Comparison of ENCODE assay signal across 22 cellular contexts in the genomic region with DNA sequence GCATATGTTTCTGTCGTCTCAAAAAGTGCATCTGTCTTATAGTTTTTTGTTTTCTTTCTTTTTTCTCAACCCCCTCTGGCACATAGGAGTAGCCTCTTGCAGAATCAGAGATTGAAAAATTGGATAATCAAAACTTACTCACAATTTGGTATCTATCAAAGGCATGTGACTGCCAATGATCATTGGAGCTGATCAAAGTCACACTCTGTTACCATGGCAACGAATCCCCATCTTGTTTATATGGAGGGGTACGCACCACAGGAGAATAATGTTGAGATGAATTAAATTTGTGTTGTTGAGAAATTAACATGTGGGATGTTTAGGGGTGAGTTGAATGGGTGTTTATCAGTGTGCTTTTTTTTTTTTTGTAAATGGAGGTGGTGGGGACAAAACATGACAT.
DNase-seq lines count a peak whose midpoint lies in the region; ATAC-seq, FAIRE-seq and TF ChIP-seq lines count a peak whose summit lies in the region.
"Had no signal": no experiment of that assay in that cellular context is flagged by ENCODE, and none has a peak within 500 bp of the region (broad histone marks: within the 10 kb centered on the region; RNA-seq: fewer than 3 reads in every experiment).

No MANE protein-coding gene starts in this region.

- no peaks in the 10 kb centered on the region for H3K27me3 Mint-ChIP-seq in GM23338 (ENCODE audit: insufficient read depth, low read depth, poor library complexity)
- no peaks in the 10 kb centered on the region for H3K27me3 Mint-ChIP-seq in dendritic cell treated with granulocyte-macrophage colony-stimulating factor and Interleukin-4, amounts not matched to agents 40 ng/mL and 50 ng/mL, for 4 days
- H3K27me3 Mint-ChIP-seq: CD4-positive, alpha-beta memory T cell; CD4-positive, CD25-positive, alpha-beta regulatory T cell had no signal

- H4K20me1 ChIP-seq in HepG2 (ENCODE audit: insufficient read depth, low read length) (no peaks in the 10 kb centered on the region), GM23338 (replicated peaks; ENCODE audit: insufficient read depth) (no peaks in the 10 kb centered on the region)
- H4K20me1 ChIP-seq: BLaER1 treated with 17β-estradiol and CSF1 and Interleukin-3, amounts not matched to agents 10 nM and 100 nM had no signal

- in situ Hi-C loops in HepG2 (cut with HindIII; ENCODE audit: extremely low pct_ligation_motif_present, low pct_unique_long_range_greater_than_20kb): no loop called here

- no peaks in the 10 kb centered on the region for H3K36me3 ChIP-seq in HepG2 (replicated peaks in 1 of 2; ENCODE audit: control insufficient read depth in 1 of 2, insufficient read depth in 2 of 2, low read length in 2 of 2)
- no peaks in the 10 kb centered on the region for H3K36me3 ChIP-seq in right lobe of liver
- no peaks in the 10 kb centered on the region for H3K36me3 ChIP-seq in GM23338 (ENCODE audit: insufficient read depth)
- H3K36me3 ChIP-seq: BLaER1 treated with 17β-estradiol and CSF1 and Interleukin-3, amounts not matched to agents 10 nM and 100 nM had no signal

- CTCF ChIA-PET in HepG2 (lab: Yijun Ruan, JAX; ENCODE audit: low intra/inter-chr PET ratio, low total read pairs): no interaction called here

- ATAC-seq in HepG2 (no peak), right lobe of liver (no peak), GM23338 (no peak)
- ATAC-seq: A549 had no signal

- H3K4me1 Mint-ChIP-seq in GM23338: peaks cover 10% of the 10 kb centered on the region
- peaks cover 31% of the 10 kb centered on the region for H3K4me1 Mint-ChIP-seq in dendritic cell treated with granulocyte-macrophage colony-stimulating factor and Interleukin-4, amounts not matched to agents 40 ng/mL and 50 ng/mL, for 4 days (ENCODE audit: low read depth)
- H3K4me1 Mint-ChIP-seq: B cell; CD4-positive, alpha-beta memory T cell; CD4-positive, CD25-positive, alpha-beta regulatory T cell; CD8-positive, alpha-beta memory T cell had no signal

- H3K4me3 Mint-ChIP-seq in GM23338: no peak overlapping the region
- peak overlapping the region; percentile 1 for H3K4me3 Mint-ChIP-seq in dendritic cell treated with granulocyte-macrophage colony-stimulating factor and Interleukin-4, amounts not matched to agents 40 ng/mL and 50 ng/mL, for 4 days
- H3K4me3 Mint-ChIP-seq: B cell; CD4-positive, alpha-beta memory T cell; CD4-positive, CD25-positive, alpha-beta regulatory T cell; CD8-positive, alpha-beta memory T cell had no signal

- no peaks in the 10 kb centered on the region for H3K9me3 Mint-ChIP-seq in GM23338
- peaks cover 30% of the 10 kb centered on the region for H3K9me3 Mint-ChIP-seq in dendritic cell treated with granulocyte-macrophage colony-stimulating factor and Interleukin-4, amounts not matched to agents 40 ng/mL and 50 ng/mL, for 4 days

- H3K36me3 Mint-ChIP-seq in GM23338 (ENCODE audit: low read depth): no peaks in the 10 kb centered on the region
- peaks cover 22% of the 10 kb centered on the region for H3K36me3 Mint-ChIP-seq in dendritic cell treated with granulocyte-macrophage colony-stimulating factor and Interleukin-4, amounts not matched to agents 40 ng/mL and 50 ng/mL, for 4 days (ENCODE audit: low read depth)
- H3K36me3 Mint-ChIP-seq: CD4-positive, alpha-beta memory T cell; CD4-positive, CD25-positive, alpha-beta regulatory T cell; CD8-positive, alpha-beta memory T cell had no signal

- TF ChIP-seq POLR2A in HepG2 (IDR thresholded peaks at IDR 0.05; ENCODE audit: insufficient read depth in 1 of 2, low read depth in 2 of 2, low read length in 2 of 2) (no peak), right lobe of liver (IDR thresholded peaks at IDR 0.05) (no peak)

- H3K9me2 ChIP-seq in GM23338 (ENCODE audit: insufficient read depth): no peaks in the 10 kb centered on the region

- TF ChIP-seq CTCF in HepG2 (CRISPR knock-in tag; IDR thresholded peaks at IDR 0.05) (no peak), right lobe of liver (IDR thresholded peaks at IDR 0.05) (no peak), GM23338 (conservative IDR thresholded peaks at IDR 0.05; ENCODE audit: low read depth in 2 of 2) (no peak), GM10266 (IDR thresholded peaks at IDR 0.05; ENCODE audit: control insufficient read depth, insufficient read depth, low read depth, missing control alignments) (no peak)

- POLR2A ChIA-PET in HepG2 (lab: Yijun Ruan, JAX): no interaction called here

- BruUV-seq in HepG2 (replicated peaks; lab: Mats Ljungman, UMichigan): no TSS peak

- no peak overlapping the region for H3K27ac ChIP-seq in HepG2 (ENCODE audit: extremely low read length, insufficient read depth, low read length)
- no peak overlapping the region for H3K27ac ChIP-seq in right lobe of liver
- no peak overlapping the region for H3K27ac ChIP-seq in GM23338 (ENCODE audit: low read depth)
- H3K27ac ChIP-seq: 22Rv1; A549; BLaER1 treated with 17β-estradiol and CSF1 and Interleukin-3, amounts not matched to agents 10 nM and 100 nM; C4-2B had no signal

- no peak overlapping the region for H3K9ac ChIP-seq in HepG2 (ENCODE audit: insufficient read depth, low read depth, low read length)
- H3K9ac ChIP-seq: BLaER1 treated with 17β-estradiol and CSF1 and Interleukin-3, amounts not matched to agents 10 nM and 100 nM had no signal

- WGBS in HepG2 (ENCODE audit: low lambda C conversion rate): 3% methylated on average over 3 of the region's 3 CpGs
- 33% methylated on average over 3 of the region's 3 CpGs for WGBS in right lobe of liver (ENCODE audit: insufficient coverage, low coverage, low lambda C conversion rate, missing lambda C conversion rate)

- no peaks in the 10 kb centered on the region for H3K27me3 ChIP-seq in HepG2 (ENCODE audit: control insufficient read depth in 1 of 2, insufficient read depth in 2 of 2, low read length in 2 of 2)
- no peaks in the 10 kb centered on the region for H3K27me3 ChIP-seq in right lobe of liver
- H3K27me3 ChIP-seq in GM23338 (ENCODE audit: insufficient read depth): no peaks in the 10 kb centered on the region
- H3K27me3 ChIP-seq: BLaER1 treated with 17β-estradiol and CSF1 and Interleukin-3, amounts not matched to agents 10 nM and 100 nM had no signal

- intact Hi-C loops in HepG2 (cut with micrococcal nuclease; ENCODE audit: unreplicated experiment) (no loop called here), right lobe of liver (cut with DNase I) (no loop called here)
- intact Hi-C loops in dendritic cell treated with granulocyte-macrophage colony-stimulating factor and Interleukin-4, amounts not matched to agents 40 ng/mL and 50 ng/mL, for 4 days (cut with micrococcal nuclease): loop anchor here (5.0 kb wide), 1 partner anchor 33 kb away; no protein-coding TSS in a partner anchor

- TF ChIP-seq EP300 in HepG2 (IDR thresholded peaks at IDR 0.05; ENCODE audit: low read depth in 2 of 2, low read length in 2 of 2) (no peak), HepG2 (CRISPR knock-in tag; IDR thresholded peaks at IDR 0.05; ENCODE audit: borderline replicate concordance) (no peak)

- DNase-seq in HepG2 (ENCODE audit: low spot score): no peak
- no peak for DNase-seq in right lobe of liver
- peak; percentile 28 for DNase-seq in GM23338 (ENCODE audit: low spot score)
- no peak for DNase-seq in GM10266 (ENCODE audit: extremely low spot score)
- DNase-seq in DMS53 (lab: John Stamatoyannopoulos, UW): no peak
- DNase-seq: AML-193; CD4-positive, alpha-beta memory T cell; CD4-positive, CD25-positive, alpha-beta regulatory T cell; CD8-positive, alpha-beta memory T cell; COR-L47; DMS 273 treated with DMSO at 0.1 percent for 48 hours; DMS153; DMS79 treated with DMSO at 0.1 percent for 48 hours; GDM1 had no signal

- H3K4me1 ChIP-seq in HepG2 (ENCODE audit: insufficient read depth, low read length) (peaks cover 10% of the 10 kb centered on the region), right lobe of liver (no peaks in the 10 kb centered on the region), GM23338 (ENCODE audit: insufficient read depth) (no peaks in the 10 kb centered on the region)
- H3K4me1 ChIP-seq: A549 had no signal

- no peak overlapping the region for H3K4me3 ChIP-seq in HepG2 (replicated peaks in 1 of 3; ENCODE audit: insufficient read depth in 1 of 3, low read depth in 2 of 3, low read length in 3 of 3)
- H3K4me3 ChIP-seq in right lobe of liver: no peak overlapping the region
- no peak overlapping the region for H3K4me3 ChIP-seq in GM23338
- H3K4me3 ChIP-seq: A549; BLaER1 treated with 17β-estradiol and CSF1 and Interleukin-3, amounts not matched to agents 10 nM and 100 nM had no signal

- no peaks in the 10 kb centered on the region for H3K79me2 ChIP-seq in HepG2 (ENCODE audit: insufficient read depth, low read length)
- H3K79me2 ChIP-seq in GM23338 (replicated peaks; ENCODE audit: insufficient read depth): no peaks in the 10 kb centered on the region

- H3K27ac Mint-ChIP-seq in GM23338: no peak overlapping the region
- H3K27ac Mint-ChIP-seq in dendritic cell treated with granulocyte-macrophage colony-stimulating factor and Interleukin-4, amounts not matched to agents 40 ng/mL and 50 ng/mL, for 4 days: peak overlapping the region; percentile 93
- H3K27ac Mint-ChIP-seq: B cell; CD4-positive, alpha-beta memory T cell; CD4-positive, CD25-positive, alpha-beta regulatory T cell; CD8-positive, alpha-beta memory T cell had no signal

- H3K9me3 ChIP-seq in HepG2 (ENCODE audit: low read length) (no peaks in the 10 kb centered on the region), right lobe of liver (no peaks in the 10 kb centered on the region)
- H3K9me3 ChIP-seq: A549; BLaER1 treated with 17β-estradiol and CSF1 and Interleukin-3, amounts not matched to agents 10 nM and 100 nM had no signal

- H2AFZ ChIP-seq in HepG2 (ENCODE audit: low read length) (no peak overlapping the region), GM23338 (no peak overlapping the region)

- H3K4me2 ChIP-seq in HepG2 (ENCODE audit: low read depth, low read length) (no peak overlapping the region), GM23338 (no peak overlapping the region)
- H3K4me2 ChIP-seq: A549 had no signal

- H3F3A ChIP-seq in GM23338 (replicated peaks; ENCODE audit: low read depth): no peaks in the 10 kb centered on the region

- TF ChIP-seq RAD21 in HepG2 (CRISPR knock-in tag; IDR thresholded peaks at IDR 0.05): no peak

- no peak for FAIRE-seq in HepG2 (lab: Jason Lieb, UNC)
- FAIRE-seq: A549, GM12891, GM19239 had no signal

TF ChIP-seq in HepG2, 621 proteins besides CTCF, POLR2A, EP300 and RAD21:
- TF ChIP-seq KLF15 (CRISPR knock-in tag; IDR thresholded peaks at IDR 0.05; ENCODE audit: borderline replicate concordance) (no peak), ZNF207 (IDR thresholded peaks at IDR 0.05; ENCODE audit: borderline replicate concordance) (no peak), RFX1 (IDR thresholded peaks at IDR 0.05) (peak; percentile 50; the same call in 1 of the 2 replicates)

TF ChIP-seq in GM23338, 12 proteins besides CTCF, POLR2A, EP300 and RAD21:
- TF ChIP-seq ZNF114 (CRISPR knock-in tag; IDR thresholded peaks at IDR 0.05) (no peak), NANOG (IDR thresholded peaks at IDR 0.05; ENCODE audit: borderline replicate concordance) (no peak), STAT1 (IDR thresholded peaks at IDR 0.05; ENCODE audit: unreplicated experiment) (no peak), POLR2AphosphoS5 (IDR thresholded peaks at IDR 0.05; ENCODE audit: low read depth) (no peak)
